In genomic region chr15:80989518-80990478, GRCh38 we compare ENCODE assay signal across 1 cellular context.
A peak's percentile ranks its signal among the peaks of the same experiment; 100 is the strongest.
TF ChIP-seq lines count a peak whose summit lies in the region.

Gene MESD, minus strand, starts transcription at chr15:80989819. Its CDS starts 28 bp downstream, at chr15:80989791.

TF ChIP-seq in HepG2, 621 proteins besides CTCF, POLR2A, EP300 and RAD21 (continued from another document and continues in another):
- TF ChIP-seq LRRFIP1 (CRISPR knock-in tag; conservative IDR thresholded peaks at IDR 0.05) (no peak), TBL1XR1 (IDR thresholded peaks at IDR 0.05; ENCODE audit: borderline replicate concordance, low read length, partially characterized antibody) (peak; percentile 10), CBX2 (IDR thresholded peaks at IDR 0.05; ENCODE audit: low read depth, low read length) (no peak), CBX2 (CRISPR knock-in tag; IDR thresholded peaks at IDR 0.05; ENCODE audit: low read depth) (no peak), HMGXB4 (CRISPR knock-in tag; IDR thresholded peaks at IDR 0.05; ENCODE audit: borderline replicate concordance in 1 of 2, low read depth in 1 of 2) (peak; percentile 75 to 76), ZNF552 (CRISPR knock-in tag; IDR thresholded peaks at IDR 0.05; ENCODE audit: borderline replicate concordance) (no peak), ATM (IDR thresholded peaks at IDR 0.05; ENCODE audit: borderline replicate concordance) (no peak), ZBTB49 (CRISPR knock-in tag; IDR thresholded peaks at IDR 0.05; ENCODE audit: borderline replicate concordance) (no peak), TCF7L2 (IDR thresholded peaks at IDR 0.05; ENCODE audit: low read depth, low read length) (no peak), SMAD3 (CRISPR knock-in tag; IDR thresholded peaks at IDR 0.05) (no peak), ZNF704 (CRISPR knock-in tag; IDR thresholded peaks at IDR 0.05; ENCODE audit: borderline replicate concordance) (0 out of 2 replicates have a peak, but pooled peaks have one; percentile 34), ZMYM3 (CRISPR knock-in tag; IDR thresholded peaks at IDR 0.05) (no peak), STAT6 (CRISPR knock-in tag; IDR thresholded peaks at IDR 0.05; ENCODE audit: borderline replicate concordance) (0 out of 2 replicates have a peak, but pooled peaks have one; percentile 12), FOXP4 (CRISPR knock-in tag; IDR thresholded peaks at IDR 0.05) (no peak; the same call in 1 of the 2 replicates), ZNF512 (CRISPR knock-in tag; IDR thresholded peaks at IDR 0.05) (no peak), NCOR1 (IDR thresholded peaks at IDR 0.05; ENCODE audit: borderline replicate concordance, low read length) (no peak), SRSF9 (IDR thresholded peaks at IDR 0.05; ENCODE audit: borderline replicate concordance, insufficient read depth, low read depth, low read length, poor library complexity, severe bottlenecking) (no peak), MTF1 (CRISPR knock-in tag; IDR thresholded peaks at IDR 0.05) (no peak), ATF6 (CRISPR knock-in tag; conservative IDR thresholded peaks at IDR 0.05) (0 out of 2 replicates have a peak, but pooled peaks have one; percentile 64), KLF9 (CRISPR knock-in tag; IDR thresholded peaks at IDR 0.05; ENCODE audit: low read depth) (no peak), TAF1 (CRISPR knock-in tag; IDR thresholded peaks at IDR 0.05) (peak; percentile 98), ZNF24 (IDR thresholded peaks at IDR 0.05) (no peak), ZNF598 (CRISPR knock-in tag; IDR thresholded peaks at IDR 0.05; ENCODE audit: borderline replicate concordance) (no peak), ZNF468 (CRISPR knock-in tag; IDR thresholded peaks at IDR 0.05) (no peak), MAZ (IDR thresholded peaks at IDR 0.05; ENCODE audit: borderline replicate concordance, low read depth, low read length) (no peak), MAZ (CRISPR knock-in tag; IDR thresholded peaks at IDR 0.05; ENCODE audit: low read depth) (no peak), PATZ1 (CRISPR knock-in tag; IDR thresholded peaks at IDR 0.05) (0 out of 2 replicates have a peak, but pooled peaks have one; percentile 43), GABPA (IDR thresholded peaks at IDR 0.05; ENCODE audit: low read depth, low read length) (peak; percentile 34; the same call in 1 of the 2 replicates), GABPA (CRISPR knock-in tag; IDR thresholded peaks at IDR 0.05; ENCODE audit: low read depth) (peak; percentile 55), ZNF567 (CRISPR knock-in tag; IDR thresholded peaks at IDR 0.05; ENCODE audit: borderline replicate concordance) (no peak), JUND (CRISPR knock-in tag; IDR thresholded peaks at IDR 0.05) (peak; percentile 48; the same call in 1 of the 2 replicates), U2AF2 (IDR thresholded peaks at IDR 0.05; ENCODE audit: low read depth, low read length) (no peak), ZNF749 (CRISPR knock-in tag; IDR thresholded peaks at IDR 0.05; ENCODE audit: borderline replicate concordance) (0 out of 2 replicates have a peak, but pooled peaks have one; percentile 61), ETV5 (CRISPR knock-in tag; IDR thresholded peaks at IDR 0.05; ENCODE audit: borderline replicate concordance) (peak; percentile 51), ZBTB2 (CRISPR knock-in tag; IDR thresholded peaks at IDR 0.05; ENCODE audit: low read depth) (no peak), ZNF367 (CRISPR knock-in tag; IDR thresholded peaks at IDR 0.05; ENCODE audit: borderline replicate concordance) (no peak)
